8 cellular contexts compared by ENCODE assay signal in genomic region chr9:129836342-129837007, GRCh38. TPM values are rescaled to one million over a fixed set of nuclear protein-coding genes. Genes with fewer than 3 reads are reported as not detected.
DNase-seq lines count a peak whose midpoint lies in the region; ATAC-seq and TF ChIP-seq lines count a peak whose summit lies in the region.

No MANE protein-coding gene starts in this region.

- H3K36me3 ChIP-seq in psoas muscle (ENCODE audit: insufficient read depth in 1 of 2, low read depth in 1 of 2): peaks cover 0 to 37% of the 10 kb centered on the region in 2 donors

- CTCF ChIA-PET in activated CD4-positive, alpha-beta T cell treated with anti-CD3 and anti-CD28 coated beads for 36 hours (lab: Charles Lee): no interaction called here

- H3K4me1 ChIP-seq in psoas muscle: peaks cover 22% of the 10 kb centered on the region

- no peaks in the 10 kb centered on the region for H3K27me3 ChIP-seq in HL-60 (ENCODE audit: insufficient read depth, poor library complexity, severe bottlenecking)
- no peaks in the 10 kb centered on the region for H3K27me3 ChIP-seq in psoas muscle (ENCODE audit: insufficient read depth in 3 of 3, low read length in 2 of 3)

- no peaks in the 10 kb centered on the region for H3K9me3 Mint-ChIP-seq in activated CD4-positive, alpha-beta T cell treated with anti-CD3 and anti-CD28 coated beads for 36 hours (ENCODE audit: low read depth)

- no peaks in the 10 kb centered on the region for H3K9me3 ChIP-seq in psoas muscle

- H3K36me3 Mint-ChIP-seq in activated CD4-positive, alpha-beta T cell treated with anti-CD3 and anti-CD28 coated beads for 36 hours (ENCODE audit: low read depth): peaks cover 30% of the 10 kb centered on the region

- H3K27ac Mint-ChIP-seq in activated CD4-positive, alpha-beta T cell treated with anti-CD3 and anti-CD28 coated beads for 36 hours: peak overlapping the region; percentile 93

- DNase-seq in HL-60 (ENCODE audit: low read depth in 1 of 2, low spot score in 1 of 2) (peak in 1 of 2 experiments; percentile 87), epithelial cell of proximal tubule (ENCODE audit: low read depth) (no peak), psoas muscle (no peak), NCI-H2171 treated with DMSO at 0.1 percent for 48 hours (lab: John Stamatoyannopoulos, UW) (no peak), NOMO-1 treated with DMSO at 0.1 percent for 48 hours (lab: John Stamatoyannopoulos, UW; ENCODE audit: unreplicated experiment) (no peak), glomerular visceral epithelial cell (ENCODE audit: extremely low spot score) (no peak)
- DNase-seq in activated CD4-positive, alpha-beta T cell treated with anti-CD3 and anti-CD28 coated beads for 36 hours: peak; percentile 69

- no peak for TF ChIP-seq CTCF in HL-60 (IDR thresholded peaks at IDR 0.05; ENCODE audit: insufficient read depth, low read length)
- peak; percentile 4 for TF ChIP-seq CTCF in epithelial cell of proximal tubule (conservative IDR thresholded peaks at IDR 0.05; ENCODE audit: low read depth, low read length)
- TF ChIP-seq CTCF in psoas muscle (IDR thresholded peaks at IDR 0.05): no peak

- peak overlapping the region; percentile 75 for H3K27ac ChIP-seq in HL-60 (replicated peaks)
- peak overlapping the region; percentile 94 for H3K27ac ChIP-seq in psoas muscle

- peak overlapping the region; percentile 96 for H3K4me3 Mint-ChIP-seq in activated CD4-positive, alpha-beta T cell treated with anti-CD3 and anti-CD28 coated beads for 36 hours

- POLR2A ChIA-PET in activated CD4-positive, alpha-beta T cell treated with anti-CD3 and anti-CD28 coated beads for 36 hours (lab: Charles Lee): interaction anchor here (1.0 to 2.7 kb wide), 3 partner anchors 13 to 52 kb away, joined by 3 to 16 read pairs (median 5); no protein-coding TSS in a partner anchor

- H3K27me3 Mint-ChIP-seq in activated CD4-positive, alpha-beta T cell treated with anti-CD3 and anti-CD28 coated beads for 36 hours: no peaks in the 10 kb centered on the region

- ATAC-seq in activated CD4-positive, alpha-beta T cell treated with anti-CD3 and anti-CD28 coated beads for 36 hours: no peak
- ATAC-seq in psoas muscle (no peak), HG02759 (IDR thresholded peaks at IDR 0.05; ENCODE audit: unreplicated experiment) (no peak)

- intact Hi-C loops in activated CD4-positive, alpha-beta T cell treated with anti-CD3 and anti-CD28 coated beads for 36 hours (cut with DNase I, micrococcal nuclease): loop anchor here (1.0 to 10.0 kb wide), 4 partner anchors 33 to 508 kb away; partner anchors contain the start of gene FNBP1 (in 1 of the 2)
- intact Hi-C loops in psoas muscle (cut with DNase I): no loop called here

- H3K4me3 ChIP-seq in HL-60 (replicated peaks; ENCODE audit: insufficient read depth, low read length) (peak overlapping the region; percentile 100), epithelial cell of proximal tubule (ENCODE audit: low read depth, low read length) (peak overlapping the region; percentile 98), psoas muscle (peak overlapping the region; percentile 90)

- peaks cover 66% of the 10 kb centered on the region for H3K4me1 Mint-ChIP-seq in activated CD4-positive, alpha-beta T cell treated with anti-CD3 and anti-CD28 coated beads for 36 hours

- 26 to 33% (median 27%) methylated on average over 16 of the region's 16 CpGs for WGBS in psoas muscle, 3 donors

RNA-seq across cellular contexts. Expression of gene USP20, which starts 1.2 kb away (rescaled TPM):
- total RNA-seq in activated CD4-positive, alpha-beta T cell treated with anti-CD3 and anti-CD28 coated beads for 36 hours: 10 to 100 TPM; 37.6 to 48.5 TPM
- total RNA-seq in epithelial cell of proximal tubule: 7.2 and 17.5 TPM in 2 replicates
- total RNA-seq in psoas muscle: 10 to 100 TPM; 12.6 to 18.4 (median 16.5) TPM
- 10 to 100 TPM in 2 of 3 donors, 1 to 10 TPM in 1; 9.5 to 16.2 (median 11.1) TPM for polyA plus RNA-seq in psoas muscle

RNA-seq across cellular contexts. Expression of gene C9orf78, which starts 1.4 kb away (rescaled TPM):
- total RNA-seq in activated CD4-positive, alpha-beta T cell treated with anti-CD3 and anti-CD28 coated beads for 36 hours: 10 to 100 TPM; 42.8 to 59.8 TPM
- total RNA-seq in epithelial cell of proximal tubule: 39.9 and 53.6 TPM in 2 replicates
- total RNA-seq in psoas muscle: 10 to 100 TPM; 37.1 to 53.2 (median 44.5) TPM
- polyA plus RNA-seq in psoas muscle: 100 to 1,000 TPM in 1 of 3 donors, 10 to 100 TPM in 2; 73.0 to 157 (median 98.0) TPM

RNA-seq across cellular contexts. Expression of gene TOR1A, which starts 12.5 kb away (rescaled TPM):
- 10 to 100 TPM; 34.9 to 39.7 TPM for total RNA-seq in activated CD4-positive, alpha-beta T cell treated with anti-CD3 and anti-CD28 coated beads for 36 hours
- 48.8 and 77.8 TPM in 2 replicates for total RNA-seq in epithelial cell of proximal tubule
- 10 to 100 TPM; 10.4 to 18.5 (median 12.9) TPM for total RNA-seq in psoas muscle
- polyA plus RNA-seq in psoas muscle: 10 to 100 TPM; 17.9 to 25.4 (median 24.0) TPM

RNA-seq across cellular contexts. Expression of gene TOR1B, which starts 33.5 kb away (rescaled TPM):
- total RNA-seq in activated CD4-positive, alpha-beta T cell treated with anti-CD3 and anti-CD28 coated beads for 36 hours: 10 to 100 TPM; 18.0 to 22.1 TPM
- total RNA-seq in epithelial cell of proximal tubule: 14.8 and 20.8 TPM in 2 replicates
- 10 to 100 TPM; 13.5 to 15.9 (median 14.3) TPM for total RNA-seq in psoas muscle
- polyA plus RNA-seq in psoas muscle: 10 to 100 TPM; 13.0 to 30.1 (median 15.9) TPM

Comparison
In these comparisons a context has a peak if more than half of its experiments do, and no peak if none do; other contexts are left out.
1. intact Hi-C loops: an anchor here in activated CD4-positive, alpha-beta T cell treated with anti-CD3 and anti-CD28 coated beads for 36 hours (1.0 to 10.0 kb wide); none called in psoas muscle.